ENCODE assay signal across 1 cellular context in genomic region chrX:46322929-46323328, GRCh38.
TF ChIP-seq lines count a peak whose summit lies in the region.

No MANE protein-coding gene starts in this region.

TF ChIP-seq in HEK293, 187 proteins besides CTCF, POLR2A, EP300 and RAD21:
- peak; percentile 48; the same call in 1 of the 2 replicates for TF ChIP-seq EGR2 (tag by site-specific recombination; IDR thresholded peaks at IDR 0.05; ENCODE audit: low read depth)
